Comparison of ENCODE assay signal across 16 cellular contexts in the genomic region with DNA sequence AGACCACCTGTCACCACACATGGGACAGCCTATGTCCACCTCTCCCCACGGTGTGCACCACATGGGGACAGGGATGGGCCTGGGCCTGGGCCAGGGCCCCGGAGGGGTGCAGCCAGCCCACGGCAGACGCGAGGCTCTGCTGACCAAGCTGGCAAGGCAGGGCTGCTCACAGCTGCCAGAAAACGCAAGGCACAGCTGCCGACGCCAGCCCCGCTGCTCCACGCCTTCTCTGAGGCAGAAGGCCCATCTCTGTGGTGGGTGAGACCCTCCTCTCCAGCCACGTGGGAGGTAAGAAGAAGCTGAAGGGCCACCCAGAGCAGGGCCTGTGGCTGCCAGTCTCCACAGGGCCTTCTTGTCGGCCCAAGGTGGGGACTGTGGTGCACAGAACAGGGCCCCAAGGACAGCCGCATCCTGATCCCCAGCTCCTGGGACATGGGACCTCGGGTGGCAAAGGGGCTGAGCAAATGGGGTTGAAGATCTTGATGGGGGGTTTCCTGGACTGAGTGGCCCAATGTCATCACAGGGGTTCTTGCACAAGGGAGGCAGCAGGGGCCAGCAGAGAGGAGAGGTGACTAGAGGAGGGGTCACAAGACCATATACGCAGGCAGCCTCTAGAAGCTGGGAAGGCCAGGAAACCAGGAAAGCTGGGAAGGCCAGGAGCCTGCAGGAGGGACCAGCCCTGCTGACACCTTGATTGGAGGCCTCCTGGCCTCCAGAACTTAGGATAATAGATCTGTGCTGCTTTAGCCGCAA.
DNase-seq lines count a peak whose midpoint lies in the region; ATAC-seq and TF ChIP-seq lines count a peak whose summit lies in the region.
"Had no signal": no experiment of that assay in that cellular context is flagged by ENCODE, and none has a peak within 500 bp of the region (broad histone marks: within the 10 kb centered on the region; RNA-seq: fewer than 3 reads in every experiment).

No MANE protein-coding gene starts in this region.

- no peaks in the 10 kb centered on the region for H3K79me2 ChIP-seq in osteoblast (ENCODE audit: insufficient read depth, low read length)

- no peak for TF ChIP-seq POLR2A in heart left ventricle (IDR thresholded peaks at IDR 0.05)

- H3K36me3 ChIP-seq in ascending aorta (no peaks in the 10 kb centered on the region), heart left ventricle (peaks cover 0 to 10% (median 0%) of the 10 kb centered on the region in 9 donors), osteoblast (ENCODE audit: insufficient read depth, low read length) (no peaks in the 10 kb centered on the region), tibial artery (peaks cover 0 to 20% (median 8%) of the 10 kb centered on the region in 3 donors)

- no peak for DNase-seq in ascending aorta (ENCODE audit: low spot score in 2 of 2)
- DNase-seq in heart left ventricle, result peak in 2 of 5 donors; percentile 43 to 59
- peak; percentile 38 for DNase-seq in osteoblast (ENCODE audit: insufficient read length, low spot score, missing footprints)
- DNase-seq in tibial artery, result no peak
- DNase-seq in NCI-H2081 treated with DMSO at 0.1 percent for 48 hours (lab: John Stamatoyannopoulos, UW), result no peak
- DNase-seq: activated naive CD4-positive, alpha-beta T cell; body of pancreas; HFFc6; islet precursor cell; midbrain; NCI-H2029; NCI-H510A; stimulated activated naive CD4-positive, alpha-beta T cell treated with Interleukin-2 at 50 U/mL for 16 hours; T-helper 9 cell had no signal

- no peak overlapping the region for H2AFZ ChIP-seq in osteoblast (ENCODE audit: low read length)

- H3K4me1 ChIP-seq in ascending aorta (peaks cover 10 to 23% of the 10 kb centered on the region in 2 donors), heart left ventricle (peaks cover 0 to 64% (median 24%) of the 10 kb centered on the region in 12 donors), osteoblast (ENCODE audit: insufficient read depth, low read length) (peaks cover 5% of the 10 kb centered on the region), tibial artery (peaks cover 0 to 36% (median 31%) of the 10 kb centered on the region in 4 donors)
- H3K4me1 ChIP-seq: body of pancreas had no signal

- H3K9me3 ChIP-seq in ascending aorta (no peaks in the 10 kb centered on the region), heart left ventricle (no peaks in the 10 kb centered on the region), osteoblast (ENCODE audit: low read depth, low read length) (no peaks in the 10 kb centered on the region), tibial artery (no peaks in the 10 kb centered on the region)
- H3K9me3 ChIP-seq: body of pancreas had no signal

- 59 to 83% (median 73%) methylated on average over 7 to 16 of the region's 16 CpGs for WGBS in heart left ventricle, 4 donors

- intact Hi-C loops in ascending aorta (cut with DNase I) (no loop called here), heart left ventricle (cut with DNase I) (loop anchor here in 1 of 10 donors (1.0 kb wide), 1 partner anchor 44 kb away; no protein-coding TSS in a partner anchor), tibial artery (cut with DNase I; ENCODE audit: low total_unique reads) (no loop called here)

- H3K4me3 ChIP-seq in ascending aorta (peak overlapping the region in 1 of 2 donors; percentile 46), heart left ventricle (no peak overlapping the region), osteoblast (ENCODE audit: insufficient read depth, low read length) (no peak overlapping the region), tibial artery (peak overlapping the region; percentile 24 to 34)
- H3K4me3 ChIP-seq: body of pancreas had no signal

- H3K27me3 ChIP-seq in ascending aorta (no peaks in the 10 kb centered on the region), heart left ventricle (no peaks in the 10 kb centered on the region), osteoblast (ENCODE audit: insufficient read depth, low read length) (no peaks in the 10 kb centered on the region), tibial artery (no peaks in the 10 kb centered on the region)
- H3K27me3 ChIP-seq: body of pancreas had no signal

- H3K27ac ChIP-seq in ascending aorta (peak overlapping the region; percentile 90 to 92), heart left ventricle (peak overlapping the region in 7 of 12 donors; percentile 29 to 84 (median 69)), osteoblast (ENCODE audit: low read depth, low read length) (no peak overlapping the region), tibial artery (peak overlapping the region; percentile 83 to 89)
- H3K27ac ChIP-seq: body of pancreas had no signal

- H4K20me1 ChIP-seq in osteoblast (ENCODE audit: insufficient read depth, low read length), result peaks cover 9% of the 10 kb centered on the region

- ATAC-seq in heart left ventricle (peak in 3 of 4 donors; percentile 7 to 22 (median 8)), HG03175 (IDR thresholded peaks at IDR 0.05; ENCODE audit: unreplicated experiment) (no peak), GM21526 (IDR thresholded peaks at IDR 0.05; ENCODE audit: low FRiP score, unreplicated experiment) (no peak)
- ATAC-seq: body of pancreas had no signal

- no peak overlapping the region for H3K4me2 ChIP-seq in osteoblast (ENCODE audit: insufficient read depth, low read length)

- no peak for TF ChIP-seq CTCF in ascending aorta (IDR thresholded peaks at IDR 0.05)
- no peak for TF ChIP-seq CTCF in heart left ventricle (IDR thresholded peaks at IDR 0.05)
- no peak for TF ChIP-seq CTCF in osteoblast (IDR thresholded peaks at IDR 0.05; ENCODE audit: extremely low read depth, low read depth, low read length)
- TF ChIP-seq CTCF in tibial artery (IDR thresholded peaks at IDR 0.05), result no peak

Comparison
In these comparisons a context has a peak if more than half of its experiments do, and no peak if none do; other contexts are left out.
1. H3K4me3 ChIP-seq: peak in tibial artery (2 of 2); none in heart left ventricle (0 of 12) and osteoblast (single experiment).
2. ATAC-seq: peak in heart left ventricle (3 of 4); none in HG03175 (single experiment) and GM21526 (single experiment).